In genomic region chr3:101850327-101851048, GRCh38 we compare ENCODE assay signal across 8 cellular contexts. TPM values are rescaled to one million over a fixed set of nuclear protein-coding genes. Genes with fewer than 3 reads are reported as not detected.
DNase-seq lines count a peak whose midpoint lies in the region; ATAC-seq and TF ChIP-seq lines count a peak whose summit lies in the region.

No MANE protein-coding gene starts in this region.

- no peak for TF ChIP-seq POLR2A in NB4 (IDR thresholded peaks at IDR 0.05; ENCODE audit: extremely low read depth, insufficient read length)

- H3K9me3 Mint-ChIP-seq in CD4-positive, alpha-beta T cell, result no peaks in the 10 kb centered on the region
- no peaks in the 10 kb centered on the region for H3K9me3 Mint-ChIP-seq in activated T-cell treated with anti-CD3 and anti-CD28 coated beads, Interleukin-2, amount 50 U/mL, for 4 hours

- peaks cover 63% of the 10 kb centered on the region for H3K4me1 Mint-ChIP-seq in CD4-positive, alpha-beta T cell (ENCODE audit: low read depth)
- peaks cover 53% of the 10 kb centered on the region for H3K4me1 Mint-ChIP-seq in activated T-cell treated with anti-CD3 and anti-CD28 coated beads, Interleukin-2, amount 50 U/mL, for 4 hours (ENCODE audit: low read depth)

- H3K27ac Mint-ChIP-seq in CD4-positive, alpha-beta T cell, result peak overlapping the region; percentile 100

- POLR2A ChIA-PET in CD4-positive, alpha-beta T cell (lab: Charles Lee), result interaction anchor here (0.5 to 7.7 kb wide), 43 partner anchors 8 to 1590 kb away, joined by 3 to 221 read pairs (median 8); partner anchors contain the start of genes CEP97, NXPE3, PCNP and RPL24

- no peak for TF ChIP-seq CTCF in CD4-positive, alpha-beta T cell (IDR thresholded peaks at IDR 0.05)
- TF ChIP-seq CTCF in GM20000 (IDR thresholded peaks at IDR 0.05; ENCODE audit: extremely low read depth, missing control alignments) (no peak), NB4 (IDR thresholded peaks at IDR 0.05; ENCODE audit: low read depth, low read length) (no peak)

- ATAC-seq in CD4-positive, alpha-beta T cell (ENCODE audit: poor library complexity), result peak; percentile 47
- ATAC-seq in activated T-cell treated with anti-CD3 and anti-CD28 coated beads, Interleukin-2, amount 50 U/mL, for 4 hours, result peak; percentile 44 to 45

- H3K27ac ChIP-seq in CD4-positive, alpha-beta T cell (ENCODE audit: low read depth, low read length), result peak overlapping the region; percentile 99

- H3K27me3 Mint-ChIP-seq in CD4-positive, alpha-beta T cell, result peaks cover 5% of the 10 kb centered on the region
- H3K27me3 Mint-ChIP-seq in activated T-cell treated with anti-CD3 and anti-CD28 coated beads, Interleukin-2, amount 50 U/mL, for 4 hours (ENCODE audit: low read depth), result no peaks in the 10 kb centered on the region

- no peaks in the 10 kb centered on the region for H3K27me3 ChIP-seq in CD4-positive, alpha-beta T cell (ENCODE audit: control insufficient read depth, insufficient read depth, low read length)

- H3K4me3 ChIP-seq in NB4 (ENCODE audit: low read depth, low read length), result peak overlapping the region; percentile 86

- peak in 7 of 10 experiments; percentile 20 to 60 (median 39) for DNase-seq in CD4-positive, alpha-beta T cell
- DNase-seq in GM20000 (ENCODE audit: low spot score), result peak; percentile 52
- peak; percentile 74 for DNase-seq in NB4 (ENCODE audit: low read depth)
- DNase-seq in activated T-cell treated with anti-CD3 and anti-CD28 coated beads, Interleukin-2, amount 50 U/mL, for 4 hours, result no peak
- DNase-seq in fibroblast of peridontal ligament (ENCODE audit: extremely low read depth), result peak; percentile 95
- peak; percentile 16 for DNase-seq in renal cortical epithelial cell (ENCODE audit: low read depth)
- no peak for DNase-seq in amniotic stem cell (lab: John Stamatoyannopoulos, UW)
- DNase-seq in NCI-H526 (lab: John Stamatoyannopoulos, UW), result no peak

- intact Hi-C loops in CD4-positive, alpha-beta T cell (cut with DNase I, micrococcal nuclease), result loop anchor here in 1 of 2 experiments (1.0 to 5.0 kb wide), 5 partner anchors 23 to 377 kb away; no protein-coding TSS in a partner anchor

- peaks cover 60% of the 10 kb centered on the region for H3K36me3 Mint-ChIP-seq in CD4-positive, alpha-beta T cell (ENCODE audit: low read depth)
- peaks cover 51% of the 10 kb centered on the region for H3K36me3 Mint-ChIP-seq in activated T-cell treated with anti-CD3 and anti-CD28 coated beads, Interleukin-2, amount 50 U/mL, for 4 hours (ENCODE audit: insufficient read depth)

- peak overlapping the region; percentile 99 for H3K4me3 Mint-ChIP-seq in CD4-positive, alpha-beta T cell
- peak overlapping the region; percentile 99 for H3K4me3 Mint-ChIP-seq in activated T-cell treated with anti-CD3 and anti-CD28 coated beads, Interleukin-2, amount 50 U/mL, for 4 hours

- H3K9me3 ChIP-seq in CD4-positive, alpha-beta T cell (ENCODE audit: control insufficient read depth, low read length), result no peaks in the 10 kb centered on the region

- CTCF ChIA-PET in CD4-positive, alpha-beta T cell (lab: Charles Lee), result interaction anchor here (0.9 to 1.4 kb wide), 4 partner anchors 36 to 85 kb away, joined by 3 to 8 read pairs (median 6); no protein-coding TSS in a partner anchor

RNA-seq across cellular contexts. Expression of gene NFKBIZ, which starts 1.2 kb away (rescaled TPM):
- 100 to 1,000 TPM; 438 to 451 TPM for total RNA-seq in CD4-positive, alpha-beta T cell
- total RNA-seq in activated T-cell treated with anti-CD3 and anti-CD28 coated beads, Interleukin-2, amount 50 U/mL, for 4 hours, result 10 to 100 TPM; 54.9 to 93.3 (median 88.8) TPM
- total RNA-seq in renal cortical epithelial cell, result 135 and 224 TPM in 2 replicates

Comparison
In these comparisons a context has a peak if more than half of its experiments do, and no peak if none do; other contexts are left out.
1. DNase-seq: peak in CD4-positive, alpha-beta T cell (7 of 10), GM20000 (single experiment), NB4 (single experiment), fibroblast of peridontal ligament (single experiment) and renal cortical epithelial cell (single experiment); none in activated T-cell treated with anti-CD3 and anti-CD28 coated beads, Interleukin-2, amount 50 U/mL, for 4 hours (single experiment), amniotic stem cell (single experiment) and NCI-H526 (0 of 2).